ENCODE assay signal across 21 cellular contexts in genomic region chr3:183907176-183907575, GRCh38. TPM values are rescaled to one million over a fixed set of nuclear protein-coding genes. Genes with fewer than 3 reads are reported as not detected.
DNase-seq lines count a peak whose midpoint lies in the region; ATAC-seq and TF ChIP-seq lines count a peak whose summit lies in the region.
"Had no signal": no experiment of that assay in that cellular context is flagged by ENCODE, and none has a peak within 500 bp of the region (broad histone marks: within the 10 kb centered on the region; RNA-seq: fewer than 3 reads in every experiment).

No MANE protein-coding gene starts in this region.

- H3K27ac ChIP-seq in upper lobe of right lung (no peak overlapping the region), spleen (no peak overlapping the region)
- H3K27ac ChIP-seq: A549; BLaER1 treated with 17β-estradiol and CSF1 and Interleukin-3, amounts not matched to agents 10 nM and 100 nM; GM23248 had no signal

- H3K9me3 ChIP-seq in upper lobe of right lung (no peaks in the 10 kb centered on the region), spleen (no peaks in the 10 kb centered on the region)
- H3K9me3 ChIP-seq: A549; BE2C; BLaER1 treated with 17β-estradiol and CSF1 and Interleukin-3, amounts not matched to agents 10 nM and 100 nM had no signal

- H3K36me3 Mint-ChIP-seq in activated naive CD4-positive, alpha-beta T cell treated with anti-CD3 and anti-CD28 coated beads, Interleukin-2, amount 50 U/mL, for 24 hours, result no peaks in the 10 kb centered on the region
- no peaks in the 10 kb centered on the region for H3K36me3 Mint-ChIP-seq in WTC11
- no peaks in the 10 kb centered on the region for H3K36me3 Mint-ChIP-seq in endothelial cell (ENCODE audit: low read depth, unreplicated experiment)
- H3K36me3 Mint-ChIP-seq: CD4-positive, alpha-beta memory T cell had no signal

- H3K4me1 ChIP-seq in upper lobe of right lung, result no peaks in the 10 kb centered on the region
- H3K4me1 ChIP-seq in spleen, result no peaks in the 10 kb centered on the region
- H3K4me1 ChIP-seq: A549; BE2C; BLaER1 treated with 17β-estradiol and CSF1 and Interleukin-3, amounts not matched to agents 10 nM and 100 nM had no signal

- no peak for TF ChIP-seq CTCF in WTC11 (IDR thresholded peaks at IDR 0.05)
- no peak for TF ChIP-seq CTCF in endothelial cell (IDR thresholded peaks at IDR 0.05; ENCODE audit: unreplicated experiment)
- no peak for TF ChIP-seq CTCF in upper lobe of right lung (IDR thresholded peaks at IDR 0.05)
- TF ChIP-seq CTCF in spleen (IDR thresholded peaks at IDR 0.05 in 8 of 11, conservative IDR thresholded peaks at IDR 0.05 in 3 of 11), result no peak

- no peaks in the 10 kb centered on the region for H3K27me3 ChIP-seq in upper lobe of right lung
- peaks cover 0 to 9% (median 0%) of the 10 kb centered on the region in 7 donors for H3K27me3 ChIP-seq in spleen (replicated peaks in 1 of 7)
- H3K27me3 ChIP-seq: BE2C; BLaER1 treated with 17β-estradiol and CSF1 and Interleukin-3, amounts not matched to agents 10 nM and 100 nM had no signal

- H3K4me3 Mint-ChIP-seq in activated naive CD4-positive, alpha-beta T cell treated with anti-CD3 and anti-CD28 coated beads, Interleukin-2, amount 50 U/mL, for 24 hours, result no peak overlapping the region
- peak overlapping the region; percentile 8; the same call in 1 of the 2 replicates for H3K4me3 Mint-ChIP-seq in WTC11
- no peak overlapping the region for H3K4me3 Mint-ChIP-seq in endothelial cell (ENCODE audit: unreplicated experiment)
- H3K4me3 Mint-ChIP-seq: CD4-positive, alpha-beta memory T cell had no signal

- intact Hi-C loops in upper lobe of right lung (cut with DNase I) (no loop called here), spleen (cut with DNase I; ENCODE audit: low total_unique reads) (no loop called here)

- CTCF ChIA-PET in WTC11 (lab: Charles Lee), result interaction anchor here (1.2 to 4.8 kb wide), 3 partner anchors 10 to 320 kb away, joined by 3 to 27 read pairs (median 5); partner anchors contain the start of gene PARL

- no peaks in the 10 kb centered on the region for H3K27me3 Mint-ChIP-seq in activated naive CD4-positive, alpha-beta T cell treated with anti-CD3 and anti-CD28 coated beads, Interleukin-2, amount 50 U/mL, for 24 hours
- H3K27me3 Mint-ChIP-seq in WTC11 (ENCODE audit: low read depth) (no peaks in the 10 kb centered on the region), endothelial cell (ENCODE audit: unreplicated experiment) (peaks cover 7% of the 10 kb centered on the region)
- H3K27me3 Mint-ChIP-seq: CD4-positive, alpha-beta memory T cell had no signal

- H3K4me1 Mint-ChIP-seq in activated naive CD4-positive, alpha-beta T cell treated with anti-CD3 and anti-CD28 coated beads, Interleukin-2, amount 50 U/mL, for 24 hours, result no peaks in the 10 kb centered on the region
- H3K4me1 Mint-ChIP-seq in WTC11 (peaks cover 5% of the 10 kb centered on the region), endothelial cell (ENCODE audit: unreplicated experiment) (no peaks in the 10 kb centered on the region)
- H3K4me1 Mint-ChIP-seq: CD4-positive, alpha-beta memory T cell had no signal

- H3K36me3 ChIP-seq in upper lobe of right lung (no peaks in the 10 kb centered on the region), spleen (no peaks in the 10 kb centered on the region)
- H3K36me3 ChIP-seq: BE2C; BLaER1 treated with 17β-estradiol and CSF1 and Interleukin-3, amounts not matched to agents 10 nM and 100 nM had no signal

- H3K4me3 ChIP-seq in upper lobe of right lung (no peak overlapping the region), spleen (no peak overlapping the region)
- H3K4me3 ChIP-seq: A549; BLaER1 treated with 17β-estradiol and CSF1 and Interleukin-3, amounts not matched to agents 10 nM and 100 nM; GM23248 had no signal

- H3K27ac Mint-ChIP-seq in activated naive CD4-positive, alpha-beta T cell treated with anti-CD3 and anti-CD28 coated beads, Interleukin-2, amount 50 U/mL, for 24 hours, result peak overlapping the region; percentile 21
- H3K27ac Mint-ChIP-seq in WTC11, result peak overlapping the region; percentile 61
- peak overlapping the region; percentile 45 for H3K27ac Mint-ChIP-seq in endothelial cell (ENCODE audit: unreplicated experiment)
- H3K27ac Mint-ChIP-seq: CD4-positive, alpha-beta memory T cell had no signal

- DNase-seq in activated naive CD4-positive, alpha-beta T cell treated with Interleukin-2 at 50 U/mL for 16 hours, result no peak
- DNase-seq in WTC11 (ENCODE audit: low spot score), result no peak
- no peak for DNase-seq in endothelial cell (ENCODE audit: low spot score)
- peak; percentile 18 for DNase-seq in upper lobe of right lung
- no peak for DNase-seq in spleen
- DNase-seq in stimulated activated naive CD8-positive, alpha-beta T cell treated with anti-CD3 and anti-CD28 coated beads, Interleukin-15, Interleukin-2, amounts not matched to agents 100 U/mL and 50 U/mL, for 24 hours, result no peak
- DNase-seq: 8988T; ACHN; AML-193; BE2C; Calu3; CD4-positive, alpha-beta memory T cell; COR-L47; DMS79 treated with DMSO at 0.1 percent for 48 hours; GF-D8; GM23248 had no signal

- POLR2A ChIA-PET in WTC11 (lab: Charles Lee), result interaction anchor here (0.5 kb wide), 1 partner anchor 9 kb away, joined by 4 read pairs; no protein-coding TSS in a partner anchor

- WGBS in spleen, 5 donors, result 52 to 60% (median 55%) methylated on average over 6 of the region's 6 CpGs

- TF ChIP-seq POLR2A in spleen (IDR thresholded peaks at IDR 0.05), result no peak

- no peaks in the 10 kb centered on the region for H3K9me3 Mint-ChIP-seq in activated naive CD4-positive, alpha-beta T cell treated with anti-CD3 and anti-CD28 coated beads, Interleukin-2, amount 50 U/mL, for 24 hours
- H3K9me3 Mint-ChIP-seq in WTC11 (no peaks in the 10 kb centered on the region), endothelial cell (ENCODE audit: unreplicated experiment) (no peaks in the 10 kb centered on the region)
- H3K9me3 Mint-ChIP-seq: CD4-positive, alpha-beta memory T cell had no signal

- ATAC-seq in WTC11 (peak; percentile 26; the same call in 1 of the 2 replicates), upper lobe of right lung (no peak), HG03097 (IDR thresholded peaks at IDR 0.05; ENCODE audit: low FRiP score, unreplicated experiment) (no peak)
- no peak for ATAC-seq in stimulated activated naive CD8-positive, alpha-beta T cell treated with anti-CD3 and anti-CD28 coated beads, Interleukin-15, Interleukin-2, amounts not matched to agents 100 U/mL and 50 U/mL, for 24 hours
- ATAC-seq: HCT116 had no signal

TF ChIP-seq in WTC11, 78 proteins besides CTCF, POLR2A, EP300 and RAD21 (continues in another document):
- no peak for TF ChIP-seq TP53 (CRISPR knock-in tag; IDR thresholded peaks at IDR 0.05)
- no peak for TF ChIP-seq AR (CRISPR knock-in tag; IDR thresholded peaks at IDR 0.05)
- TF ChIP-seq IRF1 (CRISPR knock-in tag; IDR thresholded peaks at IDR 0.05), result no peak
- TF ChIP-seq NR1H2 (CRISPR knock-in tag; IDR thresholded peaks at IDR 0.05), result no peak
- TF ChIP-seq CBFB (CRISPR knock-in tag; IDR thresholded peaks at IDR 0.05; ENCODE audit: low read depth), result no peak
- no peak for TF ChIP-seq ATF1 (CRISPR knock-in tag; IDR thresholded peaks at IDR 0.05)
- no peak for TF ChIP-seq ZSCAN18 (CRISPR knock-in tag; IDR thresholded peaks at IDR 0.05)
- no peak for TF ChIP-seq GTF2I (CRISPR knock-in tag; conservative IDR thresholded peaks at IDR 0.05)
- no peak for TF ChIP-seq IRF2 (CRISPR knock-in tag; IDR thresholded peaks at IDR 0.05; ENCODE audit: borderline replicate concordance, low read depth)
- no peak for TF ChIP-seq GABPB1 (CRISPR knock-in tag; IDR thresholded peaks at IDR 0.05)
- TF ChIP-seq NR2C2 (CRISPR knock-in tag; IDR thresholded peaks at IDR 0.05), result no peak
- no peak for TF ChIP-seq ZNF138 (CRISPR knock-in tag; conservative IDR thresholded peaks at IDR 0.05)

RNA-seq across cellular contexts. Expression of gene PARL, which starts 22.5 kb away (rescaled TPM):
- total RNA-seq in WTC11 (2021) (71.3 to 93.5 TPM (median 74.3 TPM) in 3 replicates), endothelial cell (ENCODE audit: unreplicated experiment) (62.9 TPM), upper lobe of right lung (44.8 TPM), spleen (10 to 100 TPM; 34.5 to 70.3 (median 50.6) TPM)
- polyA plus RNA-seq in spleen, result 100 to 1,000 TPM in 1 of 3 donors, 10 to 100 TPM in 2; 81.7 to 119 (median 88.9) TPM
